In genomic region chr1:3611170-3612019, GRCh38 we compare ENCODE assay signal across 9 cellular contexts. TPM values are rescaled to one million over a fixed set of nuclear protein-coding genes. Genes with fewer than 3 reads are reported as not detected.
DNase-seq lines count a peak whose midpoint lies in the region; ATAC-seq and TF ChIP-seq lines count a peak whose summit lies in the region.
"Had no signal": no experiment of that assay in that cellular context is flagged by ENCODE, and none has a peak within 500 bp of the region (broad histone marks: within the 10 kb centered on the region; RNA-seq: fewer than 3 reads in every experiment).

A gene with protein sequence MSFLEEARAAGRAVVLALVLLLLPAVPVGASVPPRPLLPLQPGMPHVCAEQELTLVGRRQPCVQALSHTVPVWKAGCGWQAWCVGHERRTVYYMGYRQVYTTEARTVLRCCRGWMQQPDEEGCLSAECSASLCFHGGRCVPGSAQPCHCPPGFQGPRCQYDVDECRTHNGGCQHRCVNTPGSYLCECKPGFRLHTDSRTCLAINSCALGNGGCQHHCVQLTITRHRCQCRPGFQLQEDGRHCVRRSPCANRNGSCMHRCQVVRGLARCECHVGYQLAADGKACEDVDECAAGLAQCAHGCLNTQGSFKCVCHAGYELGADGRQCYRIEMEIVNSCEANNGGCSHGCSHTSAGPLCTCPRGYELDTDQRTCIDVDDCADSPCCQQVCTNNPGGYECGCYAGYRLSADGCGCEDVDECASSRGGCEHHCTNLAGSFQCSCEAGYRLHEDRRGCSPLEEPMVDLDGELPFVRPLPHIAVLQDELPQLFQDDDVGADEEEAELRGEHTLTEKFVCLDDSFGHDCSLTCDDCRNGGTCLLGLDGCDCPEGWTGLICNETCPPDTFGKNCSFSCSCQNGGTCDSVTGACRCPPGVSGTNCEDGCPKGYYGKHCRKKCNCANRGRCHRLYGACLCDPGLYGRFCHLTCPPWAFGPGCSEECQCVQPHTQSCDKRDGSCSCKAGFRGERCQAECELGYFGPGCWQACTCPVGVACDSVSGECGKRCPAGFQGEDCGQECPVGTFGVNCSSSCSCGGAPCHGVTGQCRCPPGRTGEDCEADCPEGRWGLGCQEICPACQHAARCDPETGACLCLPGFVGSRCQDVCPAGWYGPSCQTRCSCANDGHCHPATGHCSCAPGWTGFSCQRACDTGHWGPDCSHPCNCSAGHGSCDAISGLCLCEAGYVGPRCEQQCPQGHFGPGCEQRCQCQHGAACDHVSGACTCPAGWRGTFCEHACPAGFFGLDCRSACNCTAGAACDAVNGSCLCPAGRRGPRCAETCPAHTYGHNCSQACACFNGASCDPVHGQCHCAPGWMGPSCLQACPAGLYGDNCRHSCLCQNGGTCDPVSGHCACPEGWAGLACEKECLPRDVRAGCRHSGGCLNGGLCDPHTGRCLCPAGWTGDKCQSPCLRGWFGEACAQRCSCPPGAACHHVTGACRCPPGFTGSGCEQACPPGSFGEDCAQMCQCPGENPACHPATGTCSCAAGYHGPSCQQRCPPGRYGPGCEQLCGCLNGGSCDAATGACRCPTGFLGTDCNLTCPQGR (N-terminal part only) (minus strand): TSS chr1:3611508. CDS start chr1:3611268, 240 bp downstream.

- H3K27me3 ChIP-seq in DOHH2 (ENCODE audit: control insufficient read depth, low read length) (peaks cover 53% of the 10 kb centered on the region), upper lobe of left lung (peaks cover 0 to 8% (median 1%) of the 10 kb centered on the region in 4 donors)

- H4K20me1 ChIP-seq in DOHH2 (ENCODE audit: control insufficient read depth, insufficient read depth, low read depth, low read length) = no peaks in the 10 kb centered on the region

- no peak for TF ChIP-seq EP300 in upper lobe of left lung (IDR thresholded peaks at IDR 0.05)

- H3K4me3 ChIP-seq in DOHH2 (ENCODE audit: low read length) (peak within 1 kb of the TSS; percentile 37), foreskin fibroblast (ENCODE audit: low read depth in 1 of 2, low read length in 2 of 2) (peak within 1 kb of the TSS; percentile 18 to 22), upper lobe of left lung (peak within 1 kb of the TSS; percentile 38 to 65 (median 59))

- TF ChIP-seq POLR2A in upper lobe of left lung (IDR thresholded peaks at IDR 0.05) = peak in 1 of 4 donors; percentile 32

- 0 out of 2 replicates have a peak, but pooled peaks cover 2% of the 10 kb centered on the region for H3F3A ChIP-seq in DOHH2 (ENCODE audit: control insufficient read depth, insufficient read depth)

- intact Hi-C loops in posterior vena cava (cut with DNase I) = no loop called here

- H3K36me3 ChIP-seq in DOHH2 (ENCODE audit: control insufficient read depth, low read length) (no peaks in the 10 kb centered on the region), upper lobe of left lung (no peaks in the 10 kb centered on the region)

- TF ChIP-seq CTCF in DOHH2 (IDR thresholded peaks at IDR 0.05; ENCODE audit: low read depth, low read length, poor library complexity, severe bottlenecking) = no peak
- TF ChIP-seq CTCF in foreskin fibroblast (IDR thresholded peaks at IDR 0.05; ENCODE audit: low read depth, low read length) = no peak
- no peak for TF ChIP-seq CTCF in upper lobe of left lung (IDR thresholded peaks at IDR 0.05)

- WGBS in upper lobe of left lung, 2 donors = 6 to 8% methylated on average over 10 to 16 of the region's 87 CpGs

- no peaks in the 10 kb centered on the region for H3K9me2 ChIP-seq in DOHH2 (replicated peaks; ENCODE audit: control insufficient read depth, low read length)

- peaks cover 13% of the 10 kb centered on the region for H3K4me1 ChIP-seq in DOHH2 (ENCODE audit: control insufficient read depth, low read length)
- peaks cover 26 to 60% (median 54%) of the 10 kb centered on the region in 4 donors for H3K4me1 ChIP-seq in upper lobe of left lung

- H3K79me2 ChIP-seq in DOHH2 (ENCODE audit: control insufficient read depth, low read length) = no peaks in the 10 kb centered on the region

- H3K9me3 ChIP-seq in DOHH2 (ENCODE audit: control insufficient read depth, insufficient read depth, low read length) (no peaks in the 10 kb centered on the region), upper lobe of left lung (no peaks in the 10 kb centered on the region)

- peak; percentile 82 for DNase-seq in NCI-H345 (lab: John Stamatoyannopoulos, UW)
- DNase-seq in activated T-cell treated with anti-CD3 and anti-CD28 coated beads, Interleukin-2, amount 50 U/mL, for 48 hours = peak; percentile 67 to 72
- DNase-seq in foreskin fibroblast = peak in 1 of 2 donors; percentile 58
- DNase-seq in posterior vena cava (ENCODE audit: low spot score) = no peak
- DNase-seq in upper lobe of left lung = peak; percentile 90 to 95
- no peak for DNase-seq in SKM-1 treated with dmso at 0.1 percent for 144 hours (lab: John Stamatoyannopoulos, UW; ENCODE audit: unreplicated experiment)

- ATAC-seq in upper lobe of left lung (ENCODE audit: low FRiP score in 2 of 2) (peak; percentile 64 to 81), GM19023 (IDR thresholded peaks at IDR 0.05; ENCODE audit: unreplicated experiment) (no peak)

- no peak within 1 kb of the TSS for H3K27ac ChIP-seq in DOHH2 (ENCODE audit: low read depth, low read length)
- H3K27ac ChIP-seq in upper lobe of left lung = peak within 1 kb of the TSS in 1 of 4 donors; percentile 56
- H3K27ac ChIP-seq: KMS-11 had no signal

- H3K4me2 ChIP-seq in DOHH2 (ENCODE audit: low read length) = peak within 1 kb of the TSS; percentile 47
- H3K4me2 ChIP-seq: KMS-11 had no signal

RNA-seq across cellular contexts. Expression of the gene that starts here (rescaled TPM):
- total RNA-seq in posterior vena cava (100 to 1,000 TPM in 1 of 2 donors, 10 to 100 TPM in 1; 82.3 to 123 TPM), upper lobe of left lung (100 to 1,000 TPM in 1 of 6 donors, 10 to 100 TPM in 5; 23.8 to 128 (median 83.5) TPM)

Comparison
In these comparisons a context has a peak if more than half of its experiments do, and no peak if none do; other contexts are left out.
1. DNase-seq: peak in NCI-H345 (single experiment), activated T-cell treated with anti-CD3 and anti-CD28 coated beads, Interleukin-2, amount 50 U/mL, for 48 hours (2 of 2) and upper lobe of left lung (2 of 2); none in posterior vena cava (single experiment) and SKM-1 treated with dmso at 0.1 percent for 144 hours (single experiment).
2. Peak in every context shown above with its lines, with median percentiles within 50 percentile points of each other: H3K4me3 ChIP-seq.